20 cellular contexts compared by ENCODE assay signal in genomic region chr5:95583992-95584391, GRCh38. TPM values are rescaled to one million over a fixed set of nuclear protein-coding genes. Genes with fewer than 3 reads are reported as not detected.
"Had no signal": no experiment of that assay in that cellular context is flagged by ENCODE, and none has a peak within 500 bp of the region (broad histone marks: within the 10 kb centered on the region; RNA-seq: fewer than 3 reads in every experiment).

No MANE protein-coding gene starts in this region.

- H3K9me3 ChIP-seq: heart left ventricle, pancreas had no signal

- H3K27me3 ChIP-seq: dorsolateral prefrontal cortex, heart left ventricle, pancreas had no signal

- ATAC-seq: heart left ventricle; left colon; left ventricle myocardium superior; natural killer cell treated with Interleukin-12 subunit alpha and Interleukin-12 subunit beta and Interleukin-15 and Interleukin-18, amount 100 ng/mL, for 72 hours; pancreas; right cardiac atrium had no signal

- H3K27ac ChIP-seq: dorsolateral prefrontal cortex, heart left ventricle, pancreas had no signal

- FAIRE-seq: frontal cortex, pancreas, small intestine, urothelium cell line had no signal

- H3K36me3 ChIP-seq: pancreas had no signal

- DNase-seq: cortex of kidney; dorsolateral prefrontal cortex; effector CD8-positive, alpha-beta T cell; heart left ventricle; hippocampal formation; left colon; left ventricle myocardium superior; mesenchymal stem cell; midbrain; occipital lobe; pancreas; right cardiac atrium; small intestine; stimulated activated CD4-positive, alpha-beta T cell treated with anti-CD3 and anti-CD28 coated beads, Interleukin-12 subunit alpha, Interleukin-12 subunit beta, amount 100 ng/mL, for 4 hours; stimulated activated naive CD4-positive, alpha-beta T cell had no signal

- H3K4me1 ChIP-seq: heart left ventricle, pancreas had no signal

- H3K4me3 ChIP-seq: dorsolateral prefrontal cortex, heart left ventricle, lung, pancreas had no signal

RNA-seq across cellular contexts. Expression of gene GPR150, which starts 35.9 kb away (rescaled TPM):
- total RNA-seq: frontal cortex, left ventricle myocardium superior, occipital lobe, progenitor cell of endocrine pancreas had no signal
